ENCODE assay signal across 12 cellular contexts in genomic region chr19:17335575-17335974, GRCh38. TPM values are rescaled to one million over a fixed set of nuclear protein-coding genes. Genes with fewer than 3 reads are reported as not detected.
DNase-seq lines count a peak whose midpoint lies in the region; ATAC-seq, FAIRE-seq and TF ChIP-seq lines count a peak whose summit lies in the region.
"Had no signal": no experiment of that assay in that cellular context is flagged by ENCODE, and none has a peak within 500 bp of the region (broad histone marks: within the 10 kb centered on the region; RNA-seq: fewer than 3 reads in every experiment).

No MANE protein-coding gene starts in this region.

- H3K4me1 Mint-ChIP-seq in activated T-helper 1 cell treated with anti-CD3 and anti-CD28 coated beads, Interleukin-12 subunit alpha, Interleukin-12 subunit beta, Interleukin-2, Interleukin-4 antibody, amounts not matched to agents 30 ng/mL and 10 ng/mL and 1 ng/mL, durations not matched to agents 14 hours and 24 hours and 36 hours (ENCODE audit: low read depth) = peaks cover 21% of the 10 kb centered on the region
- peaks cover 26 to 41% (median 31%) of the 10 kb centered on the region in 3 donors for H3K4me1 Mint-ChIP-seq in naive B cell

- no peak for TF ChIP-seq EP300 in A549 (IDR thresholded peaks at IDR 0.05)

- CTCF ChIA-PET in A549 (lab: Yijun Ruan, JAX) = interaction anchor here (0.7 to 1.3 kb wide), 2 partner anchors 8 to 43 kb away, joined by 3 read pairs; no protein-coding TSS in a partner anchor

- peaks cover 9% of the 10 kb centered on the region for H3K36me3 Mint-ChIP-seq in activated T-helper 1 cell treated with anti-CD3 and anti-CD28 coated beads, Interleukin-12 subunit alpha, Interleukin-12 subunit beta, Interleukin-2, Interleukin-4 antibody, amounts not matched to agents 30 ng/mL and 10 ng/mL and 1 ng/mL, durations not matched to agents 14 hours and 24 hours and 36 hours (ENCODE audit: low read depth)
- no peaks in the 10 kb centered on the region for H3K36me3 Mint-ChIP-seq in naive B cell

- ATAC-seq in A549 = no peak
- ATAC-seq in DND-41 (ENCODE audit: insufficient read depth, low read depth) = no peak
- no peak for ATAC-seq in naive B cell (ENCODE audit: low read depth in 2 of 2)
- ATAC-seq in HG02642 (IDR thresholded peaks at IDR 0.05; ENCODE audit: poor library complexity, unreplicated experiment) = no peak

- 0 out of 2 replicates have a peak overlapping the region, but pooled peaks have one; percentile 94 for H3K9ac ChIP-seq in DND-41 (ENCODE audit: low read depth, low read length)

- POLR2A ChIA-PET in A549 (lab: Yijun Ruan, JAX) = interaction anchor here (0.6 kb wide), 1 partner anchor 68 kb away, joined by 5 read pairs; no protein-coding TSS in a partner anchor

- H3K4me3 Mint-ChIP-seq in activated T-helper 1 cell treated with anti-CD3 and anti-CD28 coated beads, Interleukin-12 subunit alpha, Interleukin-12 subunit beta, Interleukin-2, Interleukin-4 antibody, amounts not matched to agents 30 ng/mL and 10 ng/mL and 1 ng/mL, durations not matched to agents 14 hours and 24 hours and 36 hours = peak overlapping the region; percentile 70
- H3K4me3 Mint-ChIP-seq in naive B cell = peak overlapping the region in 7 of 8 donors; percentile 56 to 96 (median 92)

- H3K27ac ChIP-seq in A549 (peak overlapping the region in 1 of 2 experiments; percentile 98; a peak in 3 of 6 replicates), DND-41 (ENCODE audit: low read length) (no peak overlapping the region)

- intact Hi-C loops in activated T-helper 1 cell treated with anti-CD3 and anti-CD28 coated beads, Interleukin-12 subunit alpha, Interleukin-12 subunit beta, Interleukin-2, Interleukin-4 antibody, amounts not matched to agents 30 ng/mL and 10 ng/mL and 1 ng/mL, durations not matched to agents 14 hours and 24 hours and 36 hours (cut with micrococcal nuclease) = no loop called here

- no peak for TF ChIP-seq CTCF in A549 (IDR thresholded peaks at IDR 0.05)
- TF ChIP-seq CTCF in DND-41 (IDR thresholded peaks at IDR 0.05; ENCODE audit: borderline replicate concordance, extremely low read depth, low read length, poor library complexity, severe bottlenecking) = no peak

- peaks cover 18% of the 10 kb centered on the region for H3K79me2 ChIP-seq in DND-41 (ENCODE audit: insufficient read depth, low read length)

- 56% methylated on average over 10 of the region's 10 CpGs for WGBS in A549 (ENCODE audit: missing lambda C conversion rate)

- H3K36me3 ChIP-seq in DND-41 (ENCODE audit: insufficient read depth, low read length) = peaks cover 17% of the 10 kb centered on the region

- TF ChIP-seq POLR2A in A549 (IDR thresholded peaks at IDR 0.05; ENCODE audit: low read length) = no peak

- no peak overlapping the region; the same call in 2 of the 3 replicates for H3K4me3 ChIP-seq in A549
- H3K4me3 ChIP-seq in DND-41 (ENCODE audit: low read depth in 1 of 2, low read length in 2 of 2) = peak overlapping the region in 1 of 2 experiments; percentile 99; a peak in 2 of 4 replicates
- H3K4me3 ChIP-seq: mucosa of descending colon had no signal

- DNase-seq in A549 (ENCODE audit: low read depth in 1 of 2, low spot score in 1 of 2) = no peak
- DNase-seq in DND-41 = no peak
- DNase-seq in activated T-helper 1 cell treated with anti-CD3 and anti-CD28 coated beads, Interleukin-12 subunit alpha, Interleukin-12 subunit beta, Interleukin-2, Interleukin-4 antibody, amounts not matched to agents 30 ng/mL and 10 ng/mL and 1 ng/mL, durations not matched to agents 14 hours and 24 hours and 36 hours (ENCODE audit: low spot score) = no peak
- DNase-seq in naive B cell = no peak
- no peak for DNase-seq in DMS153 treated with DMSO at 0.1 percent for 48 hours (lab: John Stamatoyannopoulos, UW; ENCODE audit: unreplicated experiment)
- no peak for DNase-seq in NCI-H226
- DNase-seq in superior temporal gyrus (ENCODE audit: extremely low spot score) = no peak
- DNase-seq: DMS153; hippocampal formation; stimulated activated CD4-positive, alpha-beta T cell treated with anti-CD3 and anti-CD28 coated beads, Interleukin-2, amount 100 ng/mL, for 24 hours had no signal

- H3K27ac Mint-ChIP-seq in activated T-helper 1 cell treated with anti-CD3 and anti-CD28 coated beads, Interleukin-12 subunit alpha, Interleukin-12 subunit beta, Interleukin-2, Interleukin-4 antibody, amounts not matched to agents 30 ng/mL and 10 ng/mL and 1 ng/mL, durations not matched to agents 14 hours and 24 hours and 36 hours = no peak overlapping the region
- H3K27ac Mint-ChIP-seq in naive B cell = no peak overlapping the region

- H3K9me3 ChIP-seq in A549 (no peaks in the 10 kb centered on the region), DND-41 (ENCODE audit: insufficient read depth, low read length, severe bottlenecking) (no peaks in the 10 kb centered on the region)
- H3K9me3 ChIP-seq: mucosa of descending colon had no signal

- peaks cover 25% of the 10 kb centered on the region for H3K4me1 ChIP-seq in A549
- peaks cover 56% of the 10 kb centered on the region for H3K4me1 ChIP-seq in DND-41 (ENCODE audit: insufficient read depth, low read length)

- no peaks in the 10 kb centered on the region for H3K27me3 ChIP-seq in DND-41 (ENCODE audit: insufficient read depth, low read length, poor library complexity)

- H2AFZ ChIP-seq in DND-41 (ENCODE audit: low read depth, low read length) = peak overlapping the region; percentile 76

- no peak for TF ChIP-seq RAD21 in A549 (conservative IDR thresholded peaks at IDR 0.05 in 1 of 2, IDR thresholded peaks at IDR 0.05 in 1 of 2)

- H4K20me1 ChIP-seq in DND-41 (ENCODE audit: insufficient read depth, low read length) = peaks cover 9% of the 10 kb centered on the region

- peaks cover 6% of the 10 kb centered on the region for H3K27me3 Mint-ChIP-seq in activated T-helper 1 cell treated with anti-CD3 and anti-CD28 coated beads, Interleukin-12 subunit alpha, Interleukin-12 subunit beta, Interleukin-2, Interleukin-4 antibody, amounts not matched to agents 30 ng/mL and 10 ng/mL and 1 ng/mL, durations not matched to agents 14 hours and 24 hours and 36 hours (ENCODE audit: insufficient read depth)
- peaks cover 0 to 18% (median 12%) of the 10 kb centered on the region in 3 donors for H3K27me3 Mint-ChIP-seq in naive B cell

- FAIRE-seq in A549 (lab: Jason Lieb, UNC) = no peak

- H3K4me2 ChIP-seq in A549 = peak overlapping the region; percentile 84
- peak overlapping the region; percentile 99 for H3K4me2 ChIP-seq in DND-41 (ENCODE audit: insufficient read depth, low read length)

- no peaks in the 10 kb centered on the region for H3K9me3 Mint-ChIP-seq in activated T-helper 1 cell treated with anti-CD3 and anti-CD28 coated beads, Interleukin-12 subunit alpha, Interleukin-12 subunit beta, Interleukin-2, Interleukin-4 antibody, amounts not matched to agents 30 ng/mL and 10 ng/mL and 1 ng/mL, durations not matched to agents 14 hours and 24 hours and 36 hours
- no peaks in the 10 kb centered on the region for H3K9me3 Mint-ChIP-seq in naive B cell

RNA-seq across cellular contexts. Expression of gene ANO8, which starts 0.9 kb away (rescaled TPM):
- polyA plus RNA-seq in A549 (2011; rRNA removed) = 2.2 and 2.4 TPM in 2 replicates
- 3.4 and 4.1 TPM in 2 replicates for polyA plus RNA-seq in A549 (2012; cell fraction: cytosol; rRNA removed)
- 17.0 and 18.9 TPM in 2 replicates for polyA plus RNA-seq in A549 (2012; cell fraction: nucleus; rRNA removed)
- polyA plus RNA-seq in A549 (2017; fragmentation: RNase III; extraction: RNeasy Plus Mini Kit Qiagen cat#74134 plus additional on column Dnase treatment) = 3.9 to 5.5 TPM (median 5.1 TPM) in 3 replicates
- polyA minus RNA-seq in A549 (2011; rRNA and poly(A)+ RNA removed) = 1.9 and 2.9 TPM in 2 replicates
- total RNA-seq in activated T-helper 1 cell treated with anti-CD3 and anti-CD28 coated beads, Interleukin-12 subunit alpha, Interleukin-12 subunit beta, Interleukin-2, Interleukin-4 antibody, amounts not matched to agents 30 ng/mL and 10 ng/mL and 1 ng/mL, durations not matched to agents 14 hours and 24 hours and 36 hours = 6.6 and 7.4 TPM in 2 replicates
- polyA plus RNA-seq in naive B cell (ENCODE audit: low read depth in 6 of 6) = not detected

RNA-seq across cellular contexts. Expression of gene GTPBP3, which starts 1.8 kb away (rescaled TPM):
- polyA plus RNA-seq in A549 (2011; rRNA removed) (9.5 and 10.6 TPM in 2 replicates), A549 (2017; fragmentation: RNase III; extraction: RNeasy Plus Mini Kit Qiagen cat#74134 plus additional on column Dnase treatment) (17.9 to 21.7 TPM (median 19.3 TPM) in 3 replicates), naive B cell (ENCODE audit: low read depth in 6 of 6) (1 to 10 TPM; 5.6 to 9.7 (median 6.8) TPM)
- polyA plus RNA-seq in A549 (2012; cell fraction: cytosol; rRNA removed) = 21.5 and 28.7 TPM in 2 replicates
- polyA plus RNA-seq in A549 (2012; cell fraction: nucleus; rRNA removed) = 73.4 and 90.0 TPM in 2 replicates
- 4.8 and 5.5 TPM in 2 replicates for polyA minus RNA-seq in A549 (2011; rRNA and poly(A)+ RNA removed)
- total RNA-seq in activated T-helper 1 cell treated with anti-CD3 and anti-CD28 coated beads, Interleukin-12 subunit alpha, Interleukin-12 subunit beta, Interleukin-2, Interleukin-4 antibody, amounts not matched to agents 30 ng/mL and 10 ng/mL and 1 ng/mL, durations not matched to agents 14 hours and 24 hours and 36 hours = 64.2 and 72.0 TPM in 2 replicates

RNA-seq across cellular contexts. Expression of gene DDA1, which starts 26.2 kb away (rescaled TPM):
- polyA plus RNA-seq in A549 (2011; rRNA removed) = 27.5 and 35.5 TPM in 2 replicates
- polyA plus RNA-seq in A549 (2012; cell fraction: cytosol; rRNA removed) = 73.9 and 80.5 TPM in 2 replicates
- polyA plus RNA-seq in A549 (2012; cell fraction: nucleus; rRNA removed) = 33.7 and 39.6 TPM in 2 replicates
- 53.5 to 62.1 TPM (median 58.5 TPM) in 3 replicates for polyA plus RNA-seq in A549 (2017; fragmentation: RNase III; extraction: RNeasy Plus Mini Kit Qiagen cat#74134 plus additional on column Dnase treatment)
- 14.5 TPM in 2 replicates for polyA minus RNA-seq in A549 (2011; rRNA and poly(A)+ RNA removed)
- 45.3 and 50.2 TPM in 2 replicates for total RNA-seq in activated T-helper 1 cell treated with anti-CD3 and anti-CD28 coated beads, Interleukin-12 subunit alpha, Interleukin-12 subunit beta, Interleukin-2, Interleukin-4 antibody, amounts not matched to agents 30 ng/mL and 10 ng/mL and 1 ng/mL, durations not matched to agents 14 hours and 24 hours and 36 hours
- polyA plus RNA-seq in naive B cell (ENCODE audit: low read depth in 6 of 6) = 10 to 100 TPM; 16.2 to 25.0 (median 22.6) TPM

RNA-seq across cellular contexts. Expression of gene MRPL34, which starts 29.9 kb away (rescaled TPM):
- polyA plus RNA-seq in A549 (2011; rRNA removed) (28.1 and 30.5 TPM in 2 replicates), A549 (2017; fragmentation: RNase III; extraction: RNeasy Plus Mini Kit Qiagen cat#74134 plus additional on column Dnase treatment) (50.6 to 56.1 TPM (median 54.9 TPM) in 3 replicates), naive B cell (ENCODE audit: low read depth in 6 of 6) (100 to 1,000 TPM; 121 to 189 (median 160) TPM)
- polyA plus RNA-seq in A549 (2012; cell fraction: cytosol; rRNA removed) = 51.9 and 54.3 TPM in 2 replicates
- 43.2 and 81.8 TPM in 2 replicates for polyA plus RNA-seq in A549 (2012; cell fraction: nucleus; rRNA removed)
- polyA minus RNA-seq in A549 (2011; rRNA and poly(A)+ RNA removed) = 6.4 and 7.5 TPM in 2 replicates
- total RNA-seq in activated T-helper 1 cell treated with anti-CD3 and anti-CD28 coated beads, Interleukin-12 subunit alpha, Interleukin-12 subunit beta, Interleukin-2, Interleukin-4 antibody, amounts not matched to agents 30 ng/mL and 10 ng/mL and 1 ng/mL, durations not matched to agents 14 hours and 24 hours and 36 hours = 108 and 118 TPM in 2 replicates

RNA-seq across cellular contexts. Expression of gene ABHD8, which starts 32.4 kb away (rescaled TPM):
- polyA plus RNA-seq in A549 (2011; rRNA removed) = 2.3 TPM in 2 replicates
- polyA plus RNA-seq in A549 (2012; cell fraction: cytosol; rRNA removed) = 4.0 and 6.2 TPM in 2 replicates
- 3.4 and 5.1 TPM in 2 replicates for polyA plus RNA-seq in A549 (2012; cell fraction: nucleus; rRNA removed)
- polyA plus RNA-seq in A549 (2017; fragmentation: RNase III; extraction: RNeasy Plus Mini Kit Qiagen cat#74134 plus additional on column Dnase treatment) = 3.1 to 4.4 TPM (median 4.2 TPM) in 3 replicates
- polyA minus RNA-seq in A549 (2011; rRNA and poly(A)+ RNA removed) = 2.0 and 3.0 TPM in 2 replicates
- total RNA-seq in activated T-helper 1 cell treated with anti-CD3 and anti-CD28 coated beads, Interleukin-12 subunit alpha, Interleukin-12 subunit beta, Interleukin-2, Interleukin-4 antibody, amounts not matched to agents 30 ng/mL and 10 ng/mL and 1 ng/mL, durations not matched to agents 14 hours and 24 hours and 36 hours = 8.8 and 9.0 TPM in 2 replicates
- 1 to 10 TPM; 6.4 to 8.6 (median 7.4) TPM for polyA plus RNA-seq in naive B cell (ENCODE audit: low read depth in 6 of 6)
